8 cellular contexts compared by ENCODE assay signal in genomic region chr2:97748397-97748796, GRCh38. TPM values are rescaled to one million over a fixed set of nuclear protein-coding genes. Genes with fewer than 3 reads are reported as not detected.
DNase-seq lines count a peak whose midpoint lies in the region; ATAC-seq and TF ChIP-seq lines count a peak whose summit lies in the region.

No MANE protein-coding gene starts in this region.

- H3K36me3 Mint-ChIP-seq in activated CD4-positive, alpha-beta T cell treated with anti-CD3 and anti-CD28 coated beads, Interleukin-2, amount 10 ng/mL, durations not matched to agents 24 days and 14 days (ENCODE audit: low read depth): peaks cover 21% of the 10 kb centered on the region

- intact Hi-C loops in activated CD4-positive, alpha-beta T cell treated with anti-CD3 and anti-CD28 coated beads, Interleukin-2, amount 10 ng/mL, durations not matched to agents 24 days and 14 days (cut with micrococcal nuclease): loop anchor here (1.0 to 10.0 kb wide), 3 partner anchors 38 to 636 kb away; no protein-coding TSS in a partner anchor
- intact Hi-C loops in spleen (cut with DNase I; ENCODE audit: low total_unique reads): no loop called here

- H3K4me3 Mint-ChIP-seq in activated CD4-positive, alpha-beta T cell treated with anti-CD3 and anti-CD28 coated beads, Interleukin-2, amount 10 ng/mL, durations not matched to agents 24 days and 14 days: no peak overlapping the region

- H3K4me3 ChIP-seq in GM12864 (ENCODE audit: low read depth, low read length) (no peak overlapping the region), epithelial cell of esophagus (ENCODE audit: low read length) (no peak overlapping the region), spleen (peak overlapping the region in 1 of 8 donors; percentile 25)

- H3K27me3 ChIP-seq in spleen (replicated peaks in 1 of 7): no peaks in the 10 kb centered on the region

- 40 to 60% (median 52%) methylated on average over 8 to 10 of the region's 10 CpGs for WGBS in spleen, 5 donors

- TF ChIP-seq CTCF in GM12864 (IDR thresholded peaks at IDR 0.05; ENCODE audit: low read depth, low read length, missing control alignments) (peak; percentile 51), epithelial cell of esophagus (IDR thresholded peaks at IDR 0.05; ENCODE audit: insufficient read depth, low read depth, low read length, missing control alignments) (no peak), spleen (IDR thresholded peaks at IDR 0.05 in 8 of 11, conservative IDR thresholded peaks at IDR 0.05 in 3 of 11) (peak in 10 of 11 experiments; percentile 22 to 65 (median 40))

- H3K4me1 Mint-ChIP-seq in activated CD4-positive, alpha-beta T cell treated with anti-CD3 and anti-CD28 coated beads, Interleukin-2, amount 10 ng/mL, durations not matched to agents 24 days and 14 days: peaks cover 38% of the 10 kb centered on the region

- peak overlapping the region in 2 of 8 donors; percentile 51 to 53 for H3K27ac ChIP-seq in spleen

- TF ChIP-seq POLR2A in spleen (IDR thresholded peaks at IDR 0.05): no peak

- peaks cover 0 to 51% (median 3%) of the 10 kb centered on the region in 6 donors for H3K36me3 ChIP-seq in spleen

- ATAC-seq in GM18861 (IDR thresholded peaks at IDR 0.05; ENCODE audit: unreplicated experiment): no peak

- DNase-seq in GM12864 (ENCODE audit: low read depth) (no peak), NAMALWA (ENCODE audit: low spot score) (peak; percentile 88), epithelial cell of esophagus (ENCODE audit: low read depth) (peak; percentile 26), spleen (peak; percentile 79), cortex of kidney (lab: John Stamatoyannopoulos, UW) (no peak), HPDE6-E6E7 (ENCODE audit: extremely low spot score) (no peak)
- peak; percentile 87 for DNase-seq in activated CD4-positive, alpha-beta T cell treated with anti-CD3 and anti-CD28 coated beads, Interleukin-2, amount 10 ng/mL, durations not matched to agents 24 days and 14 days

- H3K9me3 Mint-ChIP-seq in activated CD4-positive, alpha-beta T cell treated with anti-CD3 and anti-CD28 coated beads, Interleukin-2, amount 10 ng/mL, durations not matched to agents 24 days and 14 days: peaks cover 5% of the 10 kb centered on the region

- H3K27me3 Mint-ChIP-seq in activated CD4-positive, alpha-beta T cell treated with anti-CD3 and anti-CD28 coated beads, Interleukin-2, amount 10 ng/mL, durations not matched to agents 24 days and 14 days: no peaks in the 10 kb centered on the region

- no peaks in the 10 kb centered on the region for H3K9me3 ChIP-seq in spleen

- H3K27ac Mint-ChIP-seq in activated CD4-positive, alpha-beta T cell treated with anti-CD3 and anti-CD28 coated beads, Interleukin-2, amount 10 ng/mL, durations not matched to agents 24 days and 14 days: no peak overlapping the region

- peaks cover 0 to 46% (median 13%) of the 10 kb centered on the region in 6 donors for H3K4me1 ChIP-seq in spleen

RNA-seq across cellular contexts. Expression of gene ZAP70, which starts 35.0 kb away (rescaled TPM):
- total RNA-seq in activated CD4-positive, alpha-beta T cell treated with anti-CD3 and anti-CD28 coated beads, Interleukin-2, amount 10 ng/mL, durations not matched to agents 24 days and 14 days: 240 and 242 TPM in 2 replicates
- total RNA-seq in spleen: 10 to 100 TPM; 49.9 to 96.1 (median 81.3) TPM
- polyA plus RNA-seq in spleen: 10 to 100 TPM; 35.2 to 50.4 (median 49.2) TPM

Comparison
In these comparisons a context has a peak if more than half of its experiments do, and no peak if none do; other contexts are left out.
1. DNase-seq: peak in NAMALWA (single experiment), activated CD4-positive, alpha-beta T cell treated with anti-CD3 and anti-CD28 coated beads, Interleukin-2, amount 10 ng/mL, durations not matched to agents 24 days and 14 days (single experiment), epithelial cell of esophagus (single experiment) and spleen (single experiment); none in GM12864 (single experiment), cortex of kidney (single experiment) and HPDE6-E6E7 (single experiment).